In genomic region chr5:132839426-132840301, GRCh38 we compare ENCODE assay signal across 1 cellular context.
TF ChIP-seq lines count a peak whose summit lies in the region.

No MANE protein-coding gene starts in this region.

TF ChIP-seq in HepG2, 621 proteins besides CTCF, POLR2A, EP300 and RAD21 (continued from another document and continues in another):
- TF ChIP-seq ZNF12 (CRISPR knock-in tag; IDR thresholded peaks at IDR 0.05) (no peak), FOXJ3 (CRISPR knock-in tag; IDR thresholded peaks at IDR 0.05; ENCODE audit: borderline replicate concordance) (peak; percentile 81; the same call in 1 of the 2 replicates), MTA1 (CRISPR knock-in tag; IDR thresholded peaks at IDR 0.05; ENCODE audit: borderline replicate concordance) (no peak), ZBTB44 (CRISPR knock-in tag; IDR thresholded peaks at IDR 0.05) (no peak), ZBTB33 (CRISPR knock-in tag; IDR thresholded peaks at IDR 0.05) (no peak), ZFP36 (IDR thresholded peaks at IDR 0.05; ENCODE audit: borderline replicate concordance, low read depth, low read length, partially characterized antibody) (no peak), ATAD3A (CRISPR knock-in tag; IDR thresholded peaks at IDR 0.05) (no peak), ZNF816 (CRISPR knock-in tag; IDR thresholded peaks at IDR 0.05; ENCODE audit: borderline replicate concordance) (no peak; the same call in 1 of the 2 replicates), PBX3 (CRISPR knock-in tag; IDR thresholded peaks at IDR 0.05; ENCODE audit: borderline replicate concordance) (no peak), TOPORS (CRISPR knock-in tag; IDR thresholded peaks at IDR 0.05) (no peak), RNF2 (conservative IDR thresholded peaks at IDR 0.05; ENCODE audit: low read depth) (no peak), NBN (conservative IDR thresholded peaks at IDR 0.05) (no peak), FOXC1 (CRISPR knock-in tag; IDR thresholded peaks at IDR 0.05; ENCODE audit: borderline replicate concordance) (no peak), ZNF713 (CRISPR knock-in tag; IDR thresholded peaks at IDR 0.05) (no peak), SP4 (CRISPR knock-in tag; IDR thresholded peaks at IDR 0.05) (no peak), ZKSCAN1 (IDR thresholded peaks at IDR 0.05; ENCODE audit: low read length) (0 out of 2 replicates have a peak, but pooled peaks have one; percentile 23), FOSL2 (CRISPR knock-in tag; IDR thresholded peaks at IDR 0.05) (peak; percentile 56; the same call in 1 of the 2 replicates), ZFP62 (CRISPR knock-in tag; IDR thresholded peaks at IDR 0.05) (no peak), LBX2 (CRISPR knock-in tag; IDR thresholded peaks at IDR 0.05; ENCODE audit: borderline replicate concordance) (no peak), REXO4 (CRISPR knock-in tag; IDR thresholded peaks at IDR 0.05; ENCODE audit: borderline replicate concordance) (no peak), KAT2B (IDR thresholded peaks at IDR 0.05; ENCODE audit: borderline replicate concordance, low read depth, low read length) (no peak), ATRX (CRISPR knock-in tag; IDR thresholded peaks at IDR 0.05; ENCODE audit: borderline replicate concordance) (no peak), ZBTB39 (CRISPR knock-in tag; IDR thresholded peaks at IDR 0.05) (no peak), FLYWCH1 (CRISPR knock-in tag; IDR thresholded peaks at IDR 0.05) (peak; percentile 20; the same call in 1 of the 2 replicates), PAXIP1 (CRISPR knock-in tag; conservative IDR thresholded peaks at IDR 0.05) (peak; percentile 95), KLF12 (CRISPR knock-in tag; IDR thresholded peaks at IDR 0.05; ENCODE audit: borderline replicate concordance) (no peak), GZF1 (CRISPR knock-in tag; IDR thresholded peaks at IDR 0.05) (no peak), MNT (IDR thresholded peaks at IDR 0.05) (no peak), GATA4 (IDR thresholded peaks at IDR 0.05; ENCODE audit: borderline replicate concordance, low read depth) (peak; percentile 57; the same call in 1 of the 2 replicates), ZNF598 (CRISPR knock-in tag; IDR thresholded peaks at IDR 0.05; ENCODE audit: borderline replicate concordance) (no peak), NPAS2 (CRISPR knock-in tag; IDR thresholded peaks at IDR 0.05; ENCODE audit: borderline replicate concordance) (no peak), REPIN1 (CRISPR knock-in tag; IDR thresholded peaks at IDR 0.05; ENCODE audit: borderline replicate concordance, low read depth) (peak; percentile 52; the same call in 1 of the 2 replicates), ZNF235 (CRISPR knock-in tag; IDR thresholded peaks at IDR 0.05; ENCODE audit: borderline replicate concordance) (no peak), MXD1 (CRISPR knock-in tag; IDR thresholded peaks at IDR 0.05) (no peak), ZC3H4 (CRISPR knock-in tag; IDR thresholded peaks at IDR 0.05; ENCODE audit: borderline replicate concordance) (no peak), ZSCAN12 (CRISPR knock-in tag; IDR thresholded peaks at IDR 0.05) (no peak), ETV5 (CRISPR knock-in tag; IDR thresholded peaks at IDR 0.05; ENCODE audit: borderline replicate concordance) (peak; percentile 75; the same call in 1 of the 2 replicates), TRAFD1 (CRISPR knock-in tag; IDR thresholded peaks at IDR 0.05; ENCODE audit: borderline replicate concordance) (no peak), ARID5B (CRISPR knock-in tag; IDR thresholded peaks at IDR 0.05) (peak; percentile 83), SPEN (CRISPR knock-in tag; IDR thresholded peaks at IDR 0.05; ENCODE audit: low read depth) (peak; percentile 46; the same call in 1 of the 2 replicates), SSRP1 (CRISPR knock-in tag; IDR thresholded peaks at IDR 0.05) (no peak; the same call in 1 of the 2 replicates), NFIC (IDR thresholded peaks at IDR 0.05; ENCODE audit: low read length) (peak; percentile 75; the same call in 1 of the 2 replicates), DRAP1 (CRISPR knock-in tag; IDR thresholded peaks at IDR 0.05) (no peak; the same call in 1 of the 2 replicates), ZSCAN25 (CRISPR knock-in tag; IDR thresholded peaks at IDR 0.05) (no peak)
